In genomic region chr10:129963076-129963830, GRCh38 we compare ENCODE assay signal across 10 cellular contexts. TPM values are rescaled to one million over a fixed set of nuclear protein-coding genes. Genes with fewer than 3 reads are reported as not detected.
A peak's percentile ranks its signal among the peaks of the same experiment; 100 is the strongest.
DNase-seq lines count a peak whose midpoint lies in the region; TF ChIP-seq lines count a peak whose summit lies in the region.
"Had no signal": no experiment of that assay in that cellular context is flagged by ENCODE, and none has a peak within 500 bp of the region (broad histone marks: within the 10 kb centered on the region; RNA-seq: fewer than 3 reads in every experiment).

No MANE protein-coding gene starts in this region.

- no peak overlapping the region for H3K27ac Mint-ChIP-seq in Calu3 (ENCODE audit: unreplicated experiment)
- H3K27ac Mint-ChIP-seq in endothelial cell (ENCODE audit: unreplicated experiment): peak overlapping the region; percentile 25

- TF ChIP-seq EP300 in neural cell (conservative IDR thresholded peaks at IDR 0.05; ENCODE audit: poor library complexity, severe bottlenecking): no peak

- TF ChIP-seq CTCF in Calu3 (IDR thresholded peaks at IDR 0.05; ENCODE audit: unreplicated experiment) (no peak), Peyer's patch (IDR thresholded peaks at IDR 0.05) (no peak), endothelial cell (IDR thresholded peaks at IDR 0.05; ENCODE audit: unreplicated experiment) (no peak), neural cell (IDR thresholded peaks at IDR 0.05; ENCODE audit: poor library complexity, severe bottlenecking) (no peak)

- CTCF ChIA-PET in Calu3 (lab: Charles Lee): no interaction called here

- intact Hi-C loops in Calu3 (cut with micrococcal nuclease; ENCODE audit: unreplicated experiment): no loop called here

- no peak for DNase-seq in Calu3
- peak in 1 of 3 donors; percentile 9 for DNase-seq in Peyer's patch
- DNase-seq in endothelial cell (ENCODE audit: low spot score): peak; percentile 55
- DNase-seq in ureter (ENCODE audit: low spot score): no peak
- no peak for DNase-seq in effector CD4-positive, alpha-beta T cell
- DNase-seq in superior temporal gyrus (ENCODE audit: extremely low spot score): no peak
- DNase-seq in nucleus accumbens (lab: John Stamatoyannopoulos, UW): no peak

- peaks cover 0 to 37% (median 0%) of the 10 kb centered on the region in 4 donors for H3K4me1 ChIP-seq in Peyer's patch

- H3K9ac ChIP-seq in neural cell (ENCODE audit: low read length): no peak overlapping the region

- peak overlapping the region; percentile 25 to 52 (median 45) for H3K4me3 ChIP-seq in Peyer's patch
- peak overlapping the region; percentile 39 for H3K4me3 ChIP-seq in neural cell (ENCODE audit: low read length)

- H3K4me1 Mint-ChIP-seq in Calu3 (ENCODE audit: low read depth, unreplicated experiment) (no peaks in the 10 kb centered on the region), endothelial cell (ENCODE audit: unreplicated experiment) (peaks cover 25% of the 10 kb centered on the region)

- H3K9me3 ChIP-seq in Peyer's patch (peaks cover 0 to 5% (median 0%) of the 10 kb centered on the region in 4 donors), neural cell (ENCODE audit: low read length) (no peaks in the 10 kb centered on the region)

- H3K9me2 ChIP-seq in neural cell (ENCODE audit: insufficient read depth, low read length): no peaks in the 10 kb centered on the region

- no peaks in the 10 kb centered on the region for H3K79me2 ChIP-seq in neural cell (replicated peaks; ENCODE audit: insufficient read depth, low read length)

- no peak overlapping the region for H3K4me2 ChIP-seq in neural cell (ENCODE audit: low read length)

- H3K27me3 ChIP-seq in Peyer's patch (peaks cover 0 to 90% of the 10 kb centered on the region in 2 donors), neural cell (ENCODE audit: insufficient read depth, low read depth, low read length) (peaks cover 94% of the 10 kb centered on the region)

- H3K36me3 Mint-ChIP-seq in Calu3 (ENCODE audit: insufficient read depth, unreplicated experiment) (no peaks in the 10 kb centered on the region), endothelial cell (ENCODE audit: low read depth, unreplicated experiment) (peaks cover 7% of the 10 kb centered on the region)

- TF ChIP-seq POLR2A in Peyer's patch (IDR thresholded peaks at IDR 0.05): no peak

- H3K36me3 ChIP-seq in Peyer's patch: no peaks in the 10 kb centered on the region
- H3K36me3 ChIP-seq in neural cell (ENCODE audit: insufficient read depth, low read length): no peaks in the 10 kb centered on the region

- no peaks in the 10 kb centered on the region for H3F3A ChIP-seq in neural cell (ENCODE audit: insufficient read depth, low read length, poor library complexity, severe bottlenecking)

- TF ChIP-seq RAD21 in neural cell (conservative IDR thresholded peaks at IDR 0.05): no peak

- H3K4me3 Mint-ChIP-seq in Calu3 (ENCODE audit: low read depth, unreplicated experiment) (peak overlapping the region; percentile 34), endothelial cell (ENCODE audit: unreplicated experiment) (peak overlapping the region; percentile 90)

- H3K9me3 Mint-ChIP-seq in Calu3 (ENCODE audit: low read depth, unreplicated experiment): no peaks in the 10 kb centered on the region
- H3K9me3 Mint-ChIP-seq in endothelial cell (ENCODE audit: unreplicated experiment): no peaks in the 10 kb centered on the region

- no peaks in the 10 kb centered on the region for H3K27me3 Mint-ChIP-seq in Calu3 (ENCODE audit: unreplicated experiment)
- H3K27me3 Mint-ChIP-seq in endothelial cell (ENCODE audit: unreplicated experiment): peaks cover 23% of the 10 kb centered on the region

- H3K27ac ChIP-seq in Peyer's patch (peak overlapping the region in 1 of 4 donors; percentile 16), neural cell (ENCODE audit: low read length) (no peak overlapping the region)

- no peak overlapping the region for H2AFZ ChIP-seq in neural cell (ENCODE audit: low read depth, low read length)

- no TSS peak for BruUV-seq in Calu3 (replicated peaks; lab: Mats Ljungman, UMichigan)

- no peaks in the 10 kb centered on the region for H4K20me1 ChIP-seq in neural cell (ENCODE audit: insufficient read depth)

TF ChIP-seq in neural cell, 6 proteins besides CTCF, POLR2A, EP300 and RAD21:
- TF ChIP-seq MXI1 (conservative IDR thresholded peaks at IDR 0.05; ENCODE audit: poor library complexity, severe bottlenecking): no peak
- peak; percentile 1 for TF ChIP-seq POLR2AphosphoS5 (IDR thresholded peaks at IDR 0.05)
- TF ChIP-seq SMC3 (conservative IDR thresholded peaks at IDR 0.05; ENCODE audit: poor library complexity): no peak
- no peak for TF ChIP-seq REST (IDR thresholded peaks at IDR 0.05; ENCODE audit: borderline replicate concordance)
- TF ChIP-seq EZH2 (IDR thresholded peaks at IDR 0.05; ENCODE audit: borderline replicate concordance, insufficient read depth, low read length, poor library complexity, severe bottlenecking): peak; percentile 8
- TF ChIP-seq TAF1 (IDR thresholded peaks at IDR 0.05; ENCODE audit: low read depth): no peak
TF ChIP-seq in neural cell: peak in this region for 2.

RNA-seq across cellular contexts. Expression of gene EBF3, which starts 0.8 kb away (rescaled TPM):
- total RNA-seq in Calu3 (2022) (not detected in 2 replicates), Peyer's patch (1 to 10 TPM in 3 of 4 donors, not detected in 1; 1.5 to 4.1 (median 1.9) TPM), endothelial cell (ENCODE audit: unreplicated experiment) (1.3 TPM), ureter (5.5 TPM)
- 0.38 and 0.98 TPM in 2 replicates for polyA plus RNA-seq in neural cell
- 0.49 and 1.2 TPM in 2 replicates for polyA minus RNA-seq in neural cell
- total RNA-seq: HT1080, kidney epithelial cell had no signal
